In genomic region chr7:143901360-143901709, GRCh38 we compare ENCODE assay signal across 7 cellular contexts. TPM values are rescaled to one million over a fixed set of nuclear protein-coding genes. Genes with fewer than 3 reads are reported as not detected.
DNase-seq lines count a peak whose midpoint lies in the region; ATAC-seq, FAIRE-seq and TF ChIP-seq lines count a peak whose summit lies in the region.

No MANE protein-coding gene starts in this region.

- H3K27me3 ChIP-seq in MM.1S (replicated peaks; ENCODE audit: insufficient read depth, low read length) (no peaks in the 10 kb centered on the region), bronchial epithelial cell (ENCODE audit: control insufficient read depth, insufficient read depth, low read length) (no peaks in the 10 kb centered on the region)

- no peaks in the 10 kb centered on the region for H3K9me3 ChIP-seq in MM.1S (replicated peaks; ENCODE audit: insufficient read depth, low read length)

- peak overlapping the region; percentile 64; the same call in 1 of the 2 replicates for H3K27ac ChIP-seq in MM.1S (ENCODE audit: low read length)

- H3K4me1 ChIP-seq in MM.1S (ENCODE audit: low read length): peaks cover 10% of the 10 kb centered on the region; the same call in 1 of the 2 replicates

- peaks cover 9% of the 10 kb centered on the region; the same call in 1 of the 2 replicates for H3F3A ChIP-seq in MM.1S (ENCODE audit: insufficient read depth, low read length)

- no peaks in the 10 kb centered on the region for H4K20me1 ChIP-seq in MM.1S (ENCODE audit: insufficient read depth, low read length)

- H2AFZ ChIP-seq in MM.1S (ENCODE audit: low read length): peak overlapping the region; percentile 80

- no peaks in the 10 kb centered on the region for H3K9me2 ChIP-seq in MM.1S (replicated peaks; ENCODE audit: insufficient read depth, low read length)

- H3K36me3 ChIP-seq in MM.1S (replicated peaks; ENCODE audit: insufficient read depth, low read length) (no peaks in the 10 kb centered on the region), bronchial epithelial cell (ENCODE audit: control insufficient read depth, insufficient read depth, low read length) (no peaks in the 10 kb centered on the region)

- no peak for FAIRE-seq in bronchial epithelial cell (lab: Jason Lieb, UNC)

- ATAC-seq in GM18508 (IDR thresholded peaks at IDR 0.05; ENCODE audit: insufficient read depth, unreplicated experiment) (peak; percentile 7), HG02884 (IDR thresholded peaks at IDR 0.05; ENCODE audit: unreplicated experiment) (no peak)
- peak; percentile 10 for ATAC-seq in stimulated activated naive CD8-positive, alpha-beta T cell treated with anti-CD3 and anti-CD28 coated beads, Interleukin-15, Interleukin-2, amounts not matched to agents 100 U/mL and 50 U/mL, for 24 hours

- peaks cover 33% of the 10 kb centered on the region for H3K79me2 ChIP-seq in MM.1S (ENCODE audit: low read length)

- peak overlapping the region; percentile 59 for H3K4me2 ChIP-seq in MM.1S (ENCODE audit: low read depth, low read length)

- peak overlapping the region; percentile 67 for H3K9ac ChIP-seq in MM.1S (ENCODE audit: low read length)

- H3K4me3 ChIP-seq in MM.1S (ENCODE audit: low read length) (peak overlapping the region; percentile 72), bronchial epithelial cell (ENCODE audit: low read depth, low read length) (peak overlapping the region; percentile 90)

- TF ChIP-seq CTCF in MM.1S (IDR thresholded peaks at IDR 0.05; ENCODE audit: low read length) (no peak), bronchial epithelial cell (IDR thresholded peaks at IDR 0.05; ENCODE audit: insufficient read depth, low read length, severe bottlenecking) (no peak)

- DNase-seq in MM.1S (no peak), bronchial epithelial cell (ENCODE audit: low read depth) (peak; percentile 37), kidney glomerular epithelial cell (lab: John Stamatoyannopoulos, UW) (peak; percentile 67), DMS 273 (lab: John Stamatoyannopoulos, UW; ENCODE audit: unreplicated experiment) (no peak)
- peak; percentile 33 for DNase-seq in stimulated activated naive CD8-positive, alpha-beta T cell treated with anti-CD3 and anti-CD28 coated beads, Interleukin-15, Interleukin-2, amounts not matched to agents 100 U/mL and 50 U/mL, for 24 hours

RNA-seq across cellular contexts. Expression of gene TCAF1, which starts 0.6 kb away (rescaled TPM):
- 12.3 and 17.6 TPM in 2 replicates for total RNA-seq in bronchial epithelial cell

RNA-seq across cellular contexts. Expression of gene OR2F2, which starts 33.7 kb away (rescaled TPM):
- not detected in 2 replicates for total RNA-seq in bronchial epithelial cell

RNA-seq across cellular contexts. Expression of gene OR2F1, which starts 53.3 kb away (rescaled TPM):
- total RNA-seq in bronchial epithelial cell: not detected in 2 replicates

Comparison
In these comparisons a context has a peak if more than half of its experiments do, and no peak if none do; other contexts are left out.
1. DNase-seq: peak in bronchial epithelial cell (single experiment), kidney glomerular epithelial cell (single experiment) and stimulated activated naive CD8-positive, alpha-beta T cell treated with anti-CD3 and anti-CD28 coated beads, Interleukin-15, Interleukin-2, amounts not matched to agents 100 U/mL and 50 U/mL, for 24 hours (single experiment); none in MM.1S (single experiment) and DMS 273 (single experiment).